In the genomic region with DNA sequence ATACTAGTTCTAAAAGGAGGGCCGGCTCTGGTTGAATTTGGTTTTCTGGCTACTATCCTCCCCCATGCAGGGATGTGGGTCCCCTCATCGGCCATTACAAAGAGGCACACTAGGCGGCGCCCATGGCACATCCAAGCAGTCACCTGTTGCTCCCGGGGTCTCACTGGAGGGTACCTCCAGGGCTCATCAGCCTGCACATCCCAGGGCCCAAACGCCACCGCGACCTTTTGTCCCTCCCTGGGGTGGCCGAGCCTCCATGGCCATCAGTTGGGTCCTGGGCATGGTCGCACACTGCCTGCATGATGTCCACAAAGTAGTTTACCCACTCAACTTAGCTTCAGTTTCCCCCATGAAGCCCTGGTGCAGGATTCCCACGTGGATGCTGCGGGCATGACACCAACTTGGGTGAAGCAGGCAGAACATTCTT, we compare ENCODE assay signal across 8 cellular contexts.
DNase-seq lines count a peak whose midpoint lies in the region; ATAC-seq lines count a peak whose summit lies in the region.

No MANE protein-coding gene starts in this region.

- DNase-seq in NCI-H748 (lab: John Stamatoyannopoulos, UW; ENCODE audit: unreplicated experiment) (peak; percentile 11), NCI-H748 treated with DMSO at 0.1 percent for 48 hours (lab: John Stamatoyannopoulos, UW) (no peak), NCI-H2227 (lab: John Stamatoyannopoulos, UW; ENCODE audit: unreplicated experiment) (peak; percentile 14), amygdala (lab: John Stamatoyannopoulos, UW) (peak in 36 of 56 donors; percentile 5 to 68 (median 32)), iPS DF 4.7 (ENCODE audit: extremely low read depth, low spot score) (peak; percentile 30)
- DNase-seq in stimulated activated CD4-positive, alpha-beta T cell treated with anti-CD3 and anti-CD28 coated beads, Interleukin-4, amount 100 ng/mL, for 1 hour = peak; percentile 22

- ATAC-seq in HG03095 (IDR thresholded peaks at IDR 0.05; ENCODE audit: unreplicated experiment) (no peak), HG02938 (IDR thresholded peaks at IDR 0.05; ENCODE audit: unreplicated experiment) (no peak)
